In the genomic region with DNA sequence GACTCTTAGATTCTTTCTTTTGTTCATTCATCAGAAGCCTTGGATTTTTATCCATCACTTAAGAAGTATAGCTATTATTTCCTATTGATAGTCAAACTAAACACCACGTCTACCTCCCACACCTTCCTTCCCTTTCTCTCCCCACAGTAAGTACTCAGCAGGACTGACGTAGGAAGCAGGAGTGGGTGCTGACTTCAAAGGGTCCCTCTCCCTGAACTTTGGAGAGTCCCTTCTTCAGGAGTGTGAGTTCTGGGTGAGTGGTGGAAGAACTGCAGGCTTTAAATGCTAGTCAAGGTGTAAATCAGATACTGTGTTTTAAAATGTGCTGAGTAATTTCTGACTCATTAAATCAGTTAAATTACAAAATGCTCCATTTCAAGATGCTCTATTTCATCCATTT, we compare ENCODE assay signal across 25 cellular contexts.
"Had no signal": no experiment of that assay in that cellular context is flagged by ENCODE, and none has a peak within 500 bp of the region (broad histone marks: within the 10 kb centered on the region; RNA-seq: fewer than 3 reads in every experiment).

No MANE protein-coding gene starts in this region.

- ATAC-seq: Panc1, PC-3 had no signal

- H3K9me3 ChIP-seq: MG63, SK-N-SH had no signal

- H3K4me3 ChIP-seq: MG63 had no signal

- DNase-seq: Karpas-422, KG1, MG63, MV-4-11, NCI-H1048, NCI-H1105, NCI-H1417 treated with DMSO at 0.1 percent for 48 hours, NCI-H146, NCI-H1694 treated with DMSO at 0.1 percent for 48 hours, NCI-H1930, NCI-H2081, NCI-H2107, NCI-H2171, NCI-H226, NCI-H446, NCI-H510A, NCI-H524 treated with DMSO at 0.1 percent for 48 hours, NCI-H69, NCI-H774, PC-3, SHP77, SK-N-SH, SW 1271 had no signal

- H3K27ac ChIP-seq: RWPE1 had no signal

- H3K36me3 ChIP-seq: MG63 had no signal
